Comparison of ENCODE assay signal across 27 cellular contexts in genomic region chr15:31301687-31301990, GRCh38. TPM values are rescaled to one million over a fixed set of nuclear protein-coding genes. Genes with fewer than 3 reads are reported as not detected.
DNase-seq lines count a peak whose midpoint lies in the region; ATAC-seq and TF ChIP-seq lines count a peak whose summit lies in the region.
"Had no signal": no experiment of that assay in that cellular context is flagged by ENCODE, and none has a peak within 500 bp of the region (broad histone marks: within the 10 kb centered on the region; RNA-seq: fewer than 3 reads in every experiment).

No MANE protein-coding gene starts in this region.

- no peak for TF ChIP-seq POLR2A in esophagus muscularis mucosa (IDR thresholded peaks at IDR 0.05; ENCODE audit: low read depth)
- no peak for TF ChIP-seq POLR2A in tibial nerve (IDR thresholded peaks at IDR 0.05)

- TF ChIP-seq CTCF in esophagus muscularis mucosa (IDR thresholded peaks at IDR 0.05) (no peak), tibial nerve (IDR thresholded peaks at IDR 0.05) (no peak), coronary artery (IDR thresholded peaks at IDR 0.05) (no peak)

- intact Hi-C loops in esophagus muscularis mucosa (cut with DNase I), result no loop called here

- peaks cover 0 to 13% (median 0%) of the 10 kb centered on the region in 4 donors for H3K27me3 ChIP-seq in esophagus muscularis mucosa
- no peaks in the 10 kb centered on the region for H3K27me3 ChIP-seq in tibial nerve
- H3K27me3 ChIP-seq: breast epithelium, pancreas, SJCRH30, upper lobe of left lung had no signal

- TF ChIP-seq EP300 in esophagus muscularis mucosa (IDR thresholded peaks at IDR 0.05) (no peak), tibial nerve (IDR thresholded peaks at IDR 0.05) (no peak)

- no peak overlapping the region for H3K27ac ChIP-seq in esophagus muscularis mucosa (replicated peaks in 1 of 4)
- H3K27ac ChIP-seq in tibial nerve, result peak overlapping the region in 3 of 4 donors; percentile 66 to 83 (median 78)
- H3K27ac ChIP-seq in coronary artery, result no peak overlapping the region
- H3K27ac ChIP-seq: 22Rv1, pancreas, SJCRH30, upper lobe of left lung had no signal

- WGBS in esophagus muscularis mucosa, result 82% methylated on average over 3 of the region's 3 CpGs
- 59 to 63% methylated on average over 3 of the region's 3 CpGs for WGBS in tibial nerve, 2 donors

- DNase-seq in NCI-H1436 (lab: John Stamatoyannopoulos, UW) (peak; percentile 24), NCI-H1436 treated with DMSO at 0.1 percent for 48 hours (lab: John Stamatoyannopoulos, UW) (no peak), esophagus muscularis mucosa (ENCODE audit: extremely low spot score) (peak; percentile 79), tibial nerve (ENCODE audit: low spot score in 2 of 2) (no peak), NK-92 (lab: John Stamatoyannopoulos, UW; ENCODE audit: unreplicated experiment) (no peak), coronary artery (ENCODE audit: low spot score) (no peak)
- DNase-seq: activated naive CD4-positive, alpha-beta T cell treated with anti-CD3 and anti-CD28 coated beads, Interleukin-2, amount 50 U/mL, for 16 hours; amniotic stem cell; CD4-positive, alpha-beta T cell; EL; foreskin fibroblast; MM.1S; NCI-H1417 treated with DMSO at 0.1 percent for 48 hours; NCI-H510A; pancreas; small intestine; T-helper 1 cell had no signal

- H3K4me3 ChIP-seq in esophagus muscularis mucosa (no peak overlapping the region), tibial nerve (no peak overlapping the region), coronary artery (no peak overlapping the region)
- H3K4me3 ChIP-seq: breast epithelium, K562, pancreas, SJCRH30, upper lobe of left lung had no signal

- H3K9me3 ChIP-seq in esophagus muscularis mucosa (no peaks in the 10 kb centered on the region), tibial nerve (no peaks in the 10 kb centered on the region)
- H3K9me3 ChIP-seq: breast epithelium, pancreas, SJCRH30, upper lobe of left lung had no signal

- ATAC-seq in SK-N-SH treated with all-trans-retinoic acid at 6 μM for 48 hours (no peak), GM18502 (IDR thresholded peaks at IDR 0.05; ENCODE audit: poor library complexity, unreplicated experiment) (no peak)
- ATAC-seq: activated CD4-positive, CD25-positive, alpha-beta regulatory T cell treated with anti-CD3 and anti-CD28 coated beads, Interleukin-2, amount 50 U/mL, for 24 hours; activated T-helper 17 cell treated with anti-CD3 and anti-CD28 coated beads, Interleukin-2, amount 50 U/mL, for 72 hours; K562; pancreas; stimulated activated naive CD8-positive, alpha-beta T cell treated with anti-CD3 and anti-CD28 coated beads, Interleukin-15, amount 100 ng/mL, for 72 hours had no signal

- H3K4me1 ChIP-seq in esophagus muscularis mucosa (peaks cover 33 to 50% (median 48%) of the 10 kb centered on the region in 4 donors), tibial nerve (peaks cover 0 to 68% (median 22%) of the 10 kb centered on the region in 4 donors)

- no peaks in the 10 kb centered on the region for H3K36me3 ChIP-seq in esophagus muscularis mucosa
- H3K36me3 ChIP-seq in tibial nerve, result no peaks in the 10 kb centered on the region
- H3K36me3 ChIP-seq: breast epithelium, pancreas, SJCRH30, upper lobe of left lung had no signal

TF ChIP-seq in SK-N-SH treated with all-trans-retinoic acid at 6 μM for 48 hours, 23 proteins besides CTCF, POLR2A, EP300 and RAD21:
- TF ChIP-seq TCF4 (CRISPR knock-in tag; IDR thresholded peaks at IDR 0.05; ENCODE audit: borderline replicate concordance) (0 out of 2 replicates have a peak, but pooled peaks have one; percentile 73), ZFP3 (CRISPR knock-in tag; IDR thresholded peaks at IDR 0.05) (no peak), ISL1 (CRISPR knock-in tag; IDR thresholded peaks at IDR 0.05) (no peak), BACH2 (CRISPR knock-in tag; IDR thresholded peaks at IDR 0.05; ENCODE audit: borderline replicate concordance) (no peak)

RNA-seq across cellular contexts. Expression of gene KLF13, which starts 25.0 kb away (rescaled TPM):
- total RNA-seq in esophagus muscularis mucosa, result 100 to 1,000 TPM in 1 of 4 donors, 10 to 100 TPM in 3; 57.3 to 109 (median 74.2) TPM
- 10 to 100 TPM; 61.2 to 77.9 (median 75.1) TPM for total RNA-seq in tibial nerve

Comparison
In these comparisons a context has a peak if more than half of its experiments do, and no peak if none do; other contexts are left out.
1. DNase-seq: peak in NCI-H1436 (single experiment) and esophagus muscularis mucosa (single experiment); none in NCI-H1436 treated with DMSO at 0.1 percent for 48 hours (single experiment), tibial nerve (0 of 2), NK-92 (single experiment) and coronary artery (single experiment).
2. H3K27ac ChIP-seq: peak in tibial nerve (3 of 4); none in esophagus muscularis mucosa (0 of 4) and coronary artery (0 of 2).